In genomic region chr3:128845119-128845518, GRCh38 we compare ENCODE assay signal across 8 cellular contexts. TPM values are rescaled to one million over a fixed set of nuclear protein-coding genes. Genes with fewer than 3 reads are reported as not detected.
A peak's percentile ranks its signal among the peaks of the same experiment; 100 is the strongest.
DNase-seq lines count a peak whose midpoint lies in the region; ATAC-seq and TF ChIP-seq lines count a peak whose summit lies in the region.

No MANE protein-coding gene starts in this region.

- H3K9me3 ChIP-seq in HUES64 (ENCODE audit: insufficient read depth, low read depth, low read length) (peaks cover 5% of the 10 kb centered on the region; the same call in 1 of the 2 replicates), neuronal stem cell (replicated peaks in 1 of 2; ENCODE audit: control insufficient read depth in 2 of 2, insufficient read depth in 1 of 2, low read depth in 1 of 2, low read length in 2 of 2) (no peaks in the 10 kb centered on the region)

- H3K36me3 Mint-ChIP-seq in brain = no peaks in the 10 kb centered on the region

- no peak overlapping the region for H2BK15ac ChIP-seq in neuronal stem cell (ENCODE audit: low read length)

- H2BK120ac ChIP-seq in neuronal stem cell (ENCODE audit: low read depth, low read length) = no peak overlapping the region

- no peak for ATAC-seq in GM21529 (IDR thresholded peaks at IDR 0.05; ENCODE audit: unreplicated experiment)
- no peak for ATAC-seq in GM19463 (IDR thresholded peaks at IDR 0.05; ENCODE audit: unreplicated experiment)

- no peak overlapping the region for H3K4me2 ChIP-seq in neuronal stem cell (ENCODE audit: insufficient read depth, low read length, poor library complexity, severe bottlenecking)

- no peak overlapping the region for H3K14ac ChIP-seq in neuronal stem cell (ENCODE audit: low read length)

- WGBS in HUES64 = 62% methylated on average over 8 of the region's 8 CpGs
- WGBS in neuronal stem cell (ENCODE audit: extremely low coverage in 2 of 2, insufficient read length in 2 of 2, insufficient replicate concordance in 1 of 2), 2 donors = no CpG with 5 or more reads among the region's 8 CpGs

- no peak overlapping the region for H3K18ac ChIP-seq in neuronal stem cell (ENCODE audit: low read length)

- H3K27ac Mint-ChIP-seq in brain = peak overlapping the region; percentile 53 to 92 (median 78)

- no peaks in the 10 kb centered on the region for H3K9me3 Mint-ChIP-seq in brain

- no peak overlapping the region for H3K23ac ChIP-seq in neuronal stem cell (ENCODE audit: low read depth, low read length, poor library complexity)

- H2AK5ac ChIP-seq in neuronal stem cell (ENCODE audit: low read depth, low read length) = no peak overlapping the region

- no peak overlapping the region for H2BK12ac ChIP-seq in neuronal stem cell (ENCODE audit: low read length)

- H4K8ac ChIP-seq in neuronal stem cell (ENCODE audit: low read depth, low read length) = no peak overlapping the region

- H2AFZ ChIP-seq in neuronal stem cell (ENCODE audit: low read length) = peak overlapping the region; percentile 72

- no peaks in the 10 kb centered on the region for H3K79me1 ChIP-seq in neuronal stem cell (ENCODE audit: low read depth, low read length)

- no peaks in the 10 kb centered on the region for H3K27me3 ChIP-seq in HUES64 (ENCODE audit: insufficient read depth, low read length)
- no peaks in the 10 kb centered on the region for H3K27me3 ChIP-seq in neuronal stem cell (ENCODE audit: control insufficient read depth in 3 of 3, insufficient read depth in 3 of 3, low read depth in 1 of 3, low read length in 3 of 3)

- DNase-seq in DMS53 (lab: John Stamatoyannopoulos, UW) = peak; percentile 43
- DNase-seq in DMS53 treated with DMSO at 0.1 percent for 48 hours (lab: John Stamatoyannopoulos, UW; ENCODE audit: unreplicated experiment) = no peak
- DNase-seq in neuronal stem cell (ENCODE audit: low spot score) = no peak
- DNase-seq in DMS79 (lab: John Stamatoyannopoulos, UW) = no peak

- H3K4me3 ChIP-seq in HUES64 (ENCODE audit: low read length) (peak overlapping the region; percentile 33; the same call in 1 of the 2 replicates), neuronal stem cell (ENCODE audit: low read length in 2 of 2) (no peak overlapping the region)

- no peak overlapping the region for H4K91ac ChIP-seq in neuronal stem cell (ENCODE audit: low read depth, low read length, poor library complexity)

- H3K27ac ChIP-seq in HUES64 (ENCODE audit: low read depth, low read length) = no peak overlapping the region
- H3K27ac ChIP-seq in neuronal stem cell (replicated peaks; ENCODE audit: low read length) = no peak overlapping the region

- H3K4me1 ChIP-seq in HUES64 (ENCODE audit: insufficient read depth, low read length) = peaks cover 3% of the 10 kb centered on the region; the same call in 1 of the 2 replicates
- H3K4me1 ChIP-seq in neuronal stem cell (ENCODE audit: control insufficient read depth in 2 of 2, insufficient read depth in 1 of 2, low read depth in 1 of 2, low read length in 2 of 2) = peaks cover 5 to 6% of the 10 kb centered on the region in 2 donors

- H3K4me3 Mint-ChIP-seq in brain = peak overlapping the region; percentile 16 to 80 (median 66)

- H3K4me1 Mint-ChIP-seq in brain = peaks cover 19% of the 10 kb centered on the region

- no peaks in the 10 kb centered on the region for H3K27me3 Mint-ChIP-seq in brain

- TF ChIP-seq CTCF in brain (conservative IDR thresholded peaks at IDR 0.05) = no peak

- H2BK5ac ChIP-seq in neuronal stem cell (ENCODE audit: low read length) = no peak overlapping the region

- H3K4ac ChIP-seq in neuronal stem cell (ENCODE audit: low read length) = no peak overlapping the region

- no peak overlapping the region for H3K9ac ChIP-seq in HUES64 (ENCODE audit: low read depth, low read length)
- no peak overlapping the region for H3K9ac ChIP-seq in neuronal stem cell (ENCODE audit: low read depth, low read length, poor library complexity)

- no peaks in the 10 kb centered on the region for H3K36me3 ChIP-seq in HUES64 (ENCODE audit: insufficient read depth, low read length)
- no peaks in the 10 kb centered on the region for H3K36me3 ChIP-seq in neuronal stem cell (replicated peaks in 1 of 2; ENCODE audit: control insufficient read depth in 2 of 2, insufficient read depth in 2 of 2, low read length in 2 of 2)

RNA-seq across cellular contexts. Expression of gene ACAD9, which starts 34.3 kb away (rescaled TPM):
- polyA plus RNA-seq in HUES64 (2013, experiment 1 of 2) = 20.5 TPM
- 20.2 TPM for polyA plus RNA-seq in HUES64 (2013, experiment 2 of 2)
- polyA plus RNA-seq in brain (ENCODE audit: insufficient read depth, low read depth, low replicate concordance) = 39.9 TPM
- 23.2 TPM for polyA plus RNA-seq in neuronal stem cell (2013, experiment 1 of 2)
- polyA plus RNA-seq in neuronal stem cell (2013, experiment 2 of 2) = 22.6 TPM
